11 cellular contexts compared by ENCODE assay signal in genomic region chr16:24737916-24738594, GRCh38. TPM values are rescaled to one million over a fixed set of nuclear protein-coding genes. Genes with fewer than 3 reads are reported as not detected.
A peak's percentile ranks its signal among the peaks of the same experiment; 100 is the strongest.
DNase-seq lines count a peak whose midpoint lies in the region; ATAC-seq and TF ChIP-seq lines count a peak whose summit lies in the region.
"Had no signal": no experiment of that assay in that cellular context is flagged by ENCODE, and none has a peak within 500 bp of the region (broad histone marks: within the 10 kb centered on the region; RNA-seq: fewer than 3 reads in every experiment).

No MANE protein-coding gene starts in this region.

- peaks cover 45% of the 10 kb centered on the region for H3K36me3 Mint-ChIP-seq in stimulated activated naive CD8-positive, alpha-beta T cell treated with anti-CD3 and anti-CD28 coated beads, Interleukin-15, Interleukin-2, amounts not matched to agents 100 ng/mL and 50 ng/mL, for 24 hours (ENCODE audit: low read depth)
- H3K36me3 Mint-ChIP-seq in effector memory CD8-positive, alpha-beta T cell (ENCODE audit: insufficient read depth) = peaks cover 14% of the 10 kb centered on the region
- peaks cover 52% of the 10 kb centered on the region for H3K36me3 Mint-ChIP-seq in nephron progenitor cell (ENCODE audit: low read depth)

- no peak for DNase-seq in stimulated activated naive CD8-positive, alpha-beta T cell treated with anti-CD3 and anti-CD28 coated beads, Interleukin-15, Interleukin-2, amounts not matched to agents 100 U/mL and 50 U/mL, for 24 hours
- DNase-seq in effector memory CD8-positive, alpha-beta T cell = no peak
- DNase-seq in nephron progenitor cell (no peak), left colon (no peak), AG08396 (ENCODE audit: low spot score) (no peak)
- DNase-seq: NCI-H1092 treated with DMSO at 0.1 percent for 48 hours had no signal

- H3K4me3 Mint-ChIP-seq in stimulated activated naive CD8-positive, alpha-beta T cell treated with anti-CD3 and anti-CD28 coated beads, Interleukin-15, Interleukin-2, amounts not matched to agents 100 ng/mL and 50 ng/mL, for 24 hours = no peak overlapping the region
- peak overlapping the region in 1 of 2 donors; percentile 25 for H3K4me3 Mint-ChIP-seq in effector memory CD8-positive, alpha-beta T cell
- H3K4me3 Mint-ChIP-seq in nephron progenitor cell = no peak overlapping the region
- H3K4me3 Mint-ChIP-seq: T-helper 1 cell treated with Interleukin-12 subunit alpha and Interleukin-12 subunit beta and Interleukin-4 antibody, amounts not matched to agents 30 μg/mL and 1 μg/mL, for 36 hours had no signal

- H3K27ac Mint-ChIP-seq in stimulated activated naive CD8-positive, alpha-beta T cell treated with anti-CD3 and anti-CD28 coated beads, Interleukin-15, Interleukin-2, amounts not matched to agents 100 ng/mL and 50 ng/mL, for 24 hours = peak overlapping the region; percentile 65
- peak overlapping the region; percentile 78 for H3K27ac Mint-ChIP-seq in effector memory CD8-positive, alpha-beta T cell
- peak overlapping the region; percentile 14 for H3K27ac Mint-ChIP-seq in nephron progenitor cell
- H3K27ac Mint-ChIP-seq: T-helper 1 cell treated with Interleukin-12 subunit alpha and Interleukin-12 subunit beta and Interleukin-4 antibody, amounts not matched to agents 30 μg/mL and 1 μg/mL, for 36 hours had no signal

- no peak for TF ChIP-seq POLR2A in GM18505 (IDR thresholded peaks at IDR 0.05; ENCODE audit: borderline replicate concordance, extremely low read depth, insufficient read depth, insufficient read length)

- intact Hi-C loops in left colon (cut with DNase I, micrococcal nuclease) = no loop called here

- H3K27me3 Mint-ChIP-seq in stimulated activated naive CD8-positive, alpha-beta T cell treated with anti-CD3 and anti-CD28 coated beads, Interleukin-15, Interleukin-2, amounts not matched to agents 100 ng/mL and 50 ng/mL, for 24 hours = no peaks in the 10 kb centered on the region
- no peaks in the 10 kb centered on the region for H3K27me3 Mint-ChIP-seq in effector memory CD8-positive, alpha-beta T cell
- peaks cover 2% of the 10 kb centered on the region for H3K27me3 Mint-ChIP-seq in nephron progenitor cell (ENCODE audit: low read depth, poor library complexity)

- peaks cover 98% of the 10 kb centered on the region for H3K4me1 Mint-ChIP-seq in stimulated activated naive CD8-positive, alpha-beta T cell treated with anti-CD3 and anti-CD28 coated beads, Interleukin-15, Interleukin-2, amounts not matched to agents 100 ng/mL and 50 ng/mL, for 24 hours (ENCODE audit: low read depth)
- H3K4me1 Mint-ChIP-seq in effector memory CD8-positive, alpha-beta T cell (ENCODE audit: low read depth in 2 of 2) = peaks cover 51 to 74% of the 10 kb centered on the region in 2 donors
- peaks cover 16% of the 10 kb centered on the region for H3K4me1 Mint-ChIP-seq in nephron progenitor cell

- ATAC-seq in stimulated activated naive CD8-positive, alpha-beta T cell treated with anti-CD3 and anti-CD28 coated beads, Interleukin-15, Interleukin-2, amounts not matched to agents 100 U/mL and 50 U/mL, for 24 hours = no peak
- ATAC-seq in effector memory CD8-positive, alpha-beta T cell (replicated peaks) = no peak
- ATAC-seq in left colon (no peak), HG03521 (IDR thresholded peaks at IDR 0.05; ENCODE audit: unreplicated experiment) (no peak), GM18505 (IDR thresholded peaks at IDR 0.05; ENCODE audit: unreplicated experiment) (no peak)
- ATAC-seq: HCT116 had no signal

- TF ChIP-seq CTCF in nephron progenitor cell (IDR thresholded peaks at IDR 0.05) = no peak

- H3K9me3 Mint-ChIP-seq in stimulated activated naive CD8-positive, alpha-beta T cell treated with anti-CD3 and anti-CD28 coated beads, Interleukin-15, Interleukin-2, amounts not matched to agents 100 ng/mL and 50 ng/mL, for 24 hours = no peaks in the 10 kb centered on the region
- no peaks in the 10 kb centered on the region for H3K9me3 Mint-ChIP-seq in effector memory CD8-positive, alpha-beta T cell
- H3K9me3 Mint-ChIP-seq in nephron progenitor cell = no peaks in the 10 kb centered on the region
- H3K9me3 Mint-ChIP-seq: T-helper 1 cell treated with Interleukin-12 subunit alpha and Interleukin-12 subunit beta and Interleukin-4 antibody, amounts not matched to agents 30 μg/mL and 1 μg/mL, for 36 hours had no signal

RNA-seq across cellular contexts. Expression of gene TNRC6A, which starts 8.6 kb away (rescaled TPM):
- total RNA-seq in left colon = 10 to 100 TPM; 29.6 to 36.2 TPM

Comparison
In these comparisons a context has a peak if more than half of its experiments do, and no peak if none do; other contexts are left out.
1. H3K27ac Mint-ChIP-seq: peak in every context shown above with its lines; median percentile 78 in effector memory CD8-positive, alpha-beta T cell; 65 in stimulated activated naive CD8-positive, alpha-beta T cell treated with anti-CD3 and anti-CD28 coated beads, Interleukin-15, Interleukin-2, amounts not matched to agents 100 ng/mL and 50 ng/mL, for 24 hours; 14 in nephron progenitor cell.